ENCODE assay signal across 7 cellular contexts in genomic region chr16:8958344-8958808, GRCh38. TPM values are rescaled to one million over a fixed set of nuclear protein-coding genes. Genes with fewer than 3 reads are reported as not detected.
DNase-seq lines count a peak whose midpoint lies in the region; TF ChIP-seq lines count a peak whose summit lies in the region.

No MANE protein-coding gene starts in this region.

- peaks cover 89% of the 10 kb centered on the region for H4K20me1 ChIP-seq in neural progenitor cell (ENCODE audit: low read depth)

- H3K4me3 Mint-ChIP-seq in neural progenitor cell: no peak overlapping the region

- H3K27me3 Mint-ChIP-seq in neural progenitor cell (ENCODE audit: insufficient read depth, low read depth): peaks cover 7% of the 10 kb centered on the region

- H2AFZ ChIP-seq in neural progenitor cell (replicated peaks): no peak overlapping the region

- H3F3A ChIP-seq in neural progenitor cell (ENCODE audit: low read depth): peaks cover 23% of the 10 kb centered on the region

- H3K79me2 ChIP-seq in neural progenitor cell (ENCODE audit: low read depth): peaks cover 93% of the 10 kb centered on the region

- no peaks in the 10 kb centered on the region for H3K27me3 ChIP-seq in endocrine pancreas (ENCODE audit: control insufficient read depth, insufficient read depth, low read length)
- H3K27me3 ChIP-seq in neural progenitor cell: no peaks in the 10 kb centered on the region
- H3K27me3 ChIP-seq in WERI-Rb-1 (ENCODE audit: insufficient read depth, low read depth, severe bottlenecking): no peaks in the 10 kb centered on the region

- H3K9me3 ChIP-seq in endocrine pancreas (ENCODE audit: control insufficient read depth, low read length): no peaks in the 10 kb centered on the region
- H3K9me3 ChIP-seq in neural progenitor cell (ENCODE audit: low read depth): no peaks in the 10 kb centered on the region
- no peaks in the 10 kb centered on the region for H3K9me3 ChIP-seq in WERI-Rb-1 (ENCODE audit: severe bottlenecking)

- H3K36me3 Mint-ChIP-seq in neural progenitor cell: peaks cover 5% of the 10 kb centered on the region

- H3K9ac ChIP-seq in endocrine pancreas (ENCODE audit: control insufficient read depth, insufficient read depth, low read length): peak overlapping the region; percentile 19
- H3K9ac ChIP-seq in neural progenitor cell: no peak overlapping the region

- H3K27ac Mint-ChIP-seq in neural progenitor cell: no peak overlapping the region

- H3K9me3 Mint-ChIP-seq in neural progenitor cell: no peaks in the 10 kb centered on the region

- H3K36me3 ChIP-seq in endocrine pancreas (ENCODE audit: control insufficient read depth, insufficient read depth, low read length): no peaks in the 10 kb centered on the region
- H3K36me3 ChIP-seq in neural progenitor cell: no peaks in the 10 kb centered on the region
- peaks cover 6% of the 10 kb centered on the region for H3K36me3 ChIP-seq in WERI-Rb-1

- H3K4me1 ChIP-seq in endocrine pancreas (ENCODE audit: control insufficient read depth, insufficient read depth, low read length): no peaks in the 10 kb centered on the region
- H3K4me1 ChIP-seq in neural progenitor cell: peaks cover 52% of the 10 kb centered on the region

- peaks cover 75% of the 10 kb centered on the region for H3K4me1 Mint-ChIP-seq in neural progenitor cell

- H3K4me2 ChIP-seq in neural progenitor cell: peak overlapping the region; percentile 16

- DNase-seq in H4 (ENCODE audit: low spot score) (peak; percentile 42), RPMI7951 (ENCODE audit: low read depth) (peak; percentile 84), neural progenitor cell (ENCODE audit: low spot score) (peak; percentile 32), WERI-Rb-1 (no peak), D341Med (ENCODE audit: low spot score) (no peak), NCI-H82 (lab: John Stamatoyannopoulos, UW) (no peak)

- H3K27ac ChIP-seq in neural progenitor cell (no peak overlapping the region), WERI-Rb-1 (no peak overlapping the region)

- H3K4me3 ChIP-seq in endocrine pancreas (ENCODE audit: control insufficient read depth, insufficient read depth, low read length) (no peak overlapping the region), neural progenitor cell (no peak overlapping the region), WERI-Rb-1 (ENCODE audit: low read depth, low read length) (no peak overlapping the region)

- TF ChIP-seq CTCF in neural progenitor cell (IDR thresholded peaks at IDR 0.05): no peak
- no peak for TF ChIP-seq CTCF in WERI-Rb-1 (IDR thresholded peaks at IDR 0.05; ENCODE audit: low read depth, low read length)

RNA-seq across cellular contexts. Expression of gene USP7, which starts 5.3 kb away (rescaled TPM):
- 14.4 and 33.8 TPM in 2 replicates for total RNA-seq in H4 (2014; rRNA removed; shearing (Covaris generic))
- 25.1 and 46.9 TPM in 2 replicates for total RNA-seq in RPMI7951 (2014; rRNA removed; shearing (Covaris generic))
- total RNA-seq in neural progenitor cell (ENCODE audit: low replicate concordance): 76.3 and 90.3 TPM in 2 replicates

Comparison
In these comparisons a context has a peak if more than half of its experiments do, and no peak if none do; other contexts are left out.
1. DNase-seq: peak in H4 (single experiment), RPMI7951 (single experiment) and neural progenitor cell (single experiment); none in WERI-Rb-1 (single experiment), D341Med (single experiment) and NCI-H82 (single experiment).